18 cellular contexts compared by ENCODE assay signal in genomic region chr2:69308338-69308737, GRCh38.
DNase-seq lines count a peak whose midpoint lies in the region; ATAC-seq and TF ChIP-seq lines count a peak whose summit lies in the region.
"Had no signal": no experiment of that assay in that cellular context is flagged by ENCODE, and none has a peak within 500 bp of the region (broad histone marks: within the 10 kb centered on the region; RNA-seq: fewer than 3 reads in every experiment).

No MANE protein-coding gene starts in this region.

- intact Hi-C loops in CD4-positive, alpha-beta T cell (cut with DNase I, micrococcal nuclease), result loop anchor here in 1 of 2 experiments (5.0 kb wide), 2 partner anchors 281 to 846 kb away; no protein-coding TSS in a partner anchor

- peaks cover 23% of the 10 kb centered on the region for H3K27me3 Mint-ChIP-seq in CD4-positive, alpha-beta T cell

- no peak for DNase-seq in CD4-positive, alpha-beta T cell
- DNase-seq in AG20443 (ENCODE audit: low spot score), result no peak
- DNase-seq in NCI-H2107 (lab: John Stamatoyannopoulos, UW), result no peak
- DNase-seq: activated CD8-positive, alpha-beta memory T cell treated with anti-CD3 and anti-CD28 coated beads for 24 hours; central memory CD4-positive, alpha-beta T cell; effector CD4-positive, alpha-beta T cell; mesendoderm; nucleus accumbens; Right ventricle myocardium superior; small intestine; T-helper 1 cell had no signal

- peaks cover 35 to 54% of the 10 kb centered on the region in 2 donors for H3K4me1 ChIP-seq in mucosa of rectum (ENCODE audit: control insufficient read depth in 2 of 2, insufficient read depth in 2 of 2, low read length in 2 of 2)
- peaks cover 50% of the 10 kb centered on the region for H3K4me1 ChIP-seq in stomach smooth muscle (ENCODE audit: control insufficient read depth, insufficient read depth, low read length)

- H3K9me3 ChIP-seq in CD4-positive, alpha-beta T cell (ENCODE audit: control insufficient read depth, low read length), result peaks cover 7% of the 10 kb centered on the region
- peaks cover 0 to 3% of the 10 kb centered on the region in 2 donors for H3K9me3 ChIP-seq in mucosa of rectum (ENCODE audit: control insufficient read depth in 2 of 2, low read length in 2 of 2)
- peaks cover 0 to 7% of the 10 kb centered on the region in 2 donors for H3K9me3 ChIP-seq in stomach smooth muscle (ENCODE audit: control insufficient read depth in 2 of 2, low read length in 2 of 2)

- H3K27ac Mint-ChIP-seq in CD4-positive, alpha-beta T cell, result no peak overlapping the region
- H3K27ac Mint-ChIP-seq: activated T-helper 2 cell treated with anti-CD3 and anti-CD28 coated beads, Interferon-gamma antibody, Interleukin-2, Interleukin-4, amounts not matched to agents 10 μg/mL and 5 μg/mL and 100 μg/mL, durations not matched to agents 14 hours and 24 hours and 36 hours had no signal

- H3K4me3 ChIP-seq in mucosa of rectum (ENCODE audit: low read length in 2 of 2), result no peak overlapping the region
- no peak overlapping the region for H3K4me3 ChIP-seq in stomach smooth muscle (ENCODE audit: low read length in 2 of 2)

- no peak for ATAC-seq in CD4-positive, alpha-beta T cell (ENCODE audit: poor library complexity)
- no peak for ATAC-seq in GM18517 (IDR thresholded peaks at IDR 0.05; ENCODE audit: unreplicated experiment)
- no peak for ATAC-seq in GM21360 (IDR thresholded peaks at IDR 0.05; ENCODE audit: unreplicated experiment)
- ATAC-seq: heart left ventricle had no signal

- peaks cover 3% of the 10 kb centered on the region for H3K9me3 Mint-ChIP-seq in CD4-positive, alpha-beta T cell

- H3K36me3 ChIP-seq in mucosa of rectum (ENCODE audit: control insufficient read depth in 2 of 2, insufficient read depth in 2 of 2, low read length in 2 of 2), result no peaks in the 10 kb centered on the region
- no peaks in the 10 kb centered on the region for H3K36me3 ChIP-seq in stomach smooth muscle (ENCODE audit: control insufficient read depth in 2 of 2, insufficient read depth in 2 of 2, low read length in 2 of 2)
- H3K36me3 ChIP-seq: heart left ventricle had no signal

- H3K27ac ChIP-seq in CD4-positive, alpha-beta T cell (ENCODE audit: low read depth, low read length), result no peak overlapping the region
- peak overlapping the region; percentile 98 for H3K27ac ChIP-seq in VCaP
- peak overlapping the region; percentile 84 to 90 for H3K27ac ChIP-seq in mucosa of rectum (ENCODE audit: low read depth in 2 of 2, low read length in 2 of 2)
- H3K27ac ChIP-seq in stomach smooth muscle (ENCODE audit: low read length), result peak overlapping the region; percentile 98

- POLR2A ChIA-PET in CD4-positive, alpha-beta T cell (lab: Charles Lee), result interaction anchor here (1.3 kb wide), 1 partner anchor 8 kb away, joined by 5 read pairs; no protein-coding TSS in a partner anchor

- H3K36me3 Mint-ChIP-seq in CD4-positive, alpha-beta T cell (ENCODE audit: low read depth), result peaks cover 6% of the 10 kb centered on the region

- no peak overlapping the region for H3K9ac ChIP-seq in mucosa of rectum (ENCODE audit: low read depth in 1 of 2, low read length in 2 of 2)
- peak overlapping the region in 1 of 2 donors; percentile 21 for H3K9ac ChIP-seq in stomach smooth muscle (ENCODE audit: low read length in 2 of 2)

- H3K4me3 Mint-ChIP-seq in CD4-positive, alpha-beta T cell, result peak overlapping the region; percentile 18

- CTCF ChIA-PET in CD4-positive, alpha-beta T cell (lab: Charles Lee), result interaction anchor here (0.6 to 3.4 kb wide), 2 partner anchors 9 to 57 kb away, joined by 6 to 12 read pairs; no protein-coding TSS in a partner anchor

- H3K4me1 Mint-ChIP-seq in CD4-positive, alpha-beta T cell (ENCODE audit: low read depth), result peaks cover 31% of the 10 kb centered on the region

- no peak for TF ChIP-seq CTCF in CD4-positive, alpha-beta T cell (IDR thresholded peaks at IDR 0.05)
- no peak for TF ChIP-seq CTCF in VCaP (conservative IDR thresholded peaks at IDR 0.05)

- H3K27me3 ChIP-seq in CD4-positive, alpha-beta T cell (ENCODE audit: control insufficient read depth, insufficient read depth, low read length), result peaks cover 18% of the 10 kb centered on the region
- H3K27me3 ChIP-seq in mucosa of rectum (ENCODE audit: control insufficient read depth in 2 of 2, insufficient read depth in 2 of 2, low read length in 2 of 2) (no peaks in the 10 kb centered on the region), stomach smooth muscle (ENCODE audit: control insufficient read depth in 1 of 2, insufficient read depth in 2 of 2, low read length in 2 of 2) (no peaks in the 10 kb centered on the region)
